In the genomic region with DNA sequence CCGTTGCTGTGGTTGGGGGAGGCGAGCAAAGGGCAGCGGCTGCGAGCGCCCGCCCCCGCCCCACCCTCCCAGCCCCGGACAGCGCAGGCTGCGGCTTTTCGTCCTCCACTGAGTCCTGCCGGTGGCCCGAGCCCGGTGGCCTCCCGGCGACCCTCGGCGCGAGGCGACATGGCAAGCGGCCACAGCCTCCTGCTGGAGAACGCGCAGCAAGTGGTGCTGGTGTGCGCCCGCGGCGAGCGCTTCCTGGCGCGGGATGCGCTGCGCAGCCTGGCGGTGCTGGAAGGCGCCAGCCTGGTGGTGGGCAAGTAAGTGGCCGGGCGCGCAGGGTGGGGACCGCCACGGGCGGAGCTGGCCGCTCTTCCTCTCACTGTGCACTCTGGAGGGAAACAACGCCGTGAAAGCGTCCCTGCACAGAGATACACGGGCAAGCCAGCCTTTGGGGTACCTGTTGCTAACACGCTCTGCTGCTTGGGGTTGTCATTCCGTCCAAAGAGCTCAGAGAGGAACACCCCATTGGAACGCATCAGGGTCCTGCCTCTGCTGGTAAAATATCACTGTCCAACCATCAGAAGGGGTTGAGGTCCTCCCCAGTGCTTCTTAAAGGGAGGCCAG, we compare ENCODE assay signal across 1 cellular context.
TF ChIP-seq lines count a peak whose summit lies in the region.

AMDHD1 (plus strand) TSS at position 101 of the 612 bp plus-strand sequence; CDS start at position 169, 68 bp downstream.

TF ChIP-seq in HepG2, 621 proteins besides CTCF, POLR2A, EP300 and RAD21 (continued from another document and continues in another):
- TF ChIP-seq ZNF280B (CRISPR knock-in tag; IDR thresholded peaks at IDR 0.05; ENCODE audit: borderline replicate concordance) = no peak; the same call in 1 of the 2 replicates
- no peak for TF ChIP-seq MEIS1 (CRISPR knock-in tag; IDR thresholded peaks at IDR 0.05; ENCODE audit: borderline replicate concordance)
- TF ChIP-seq, protein P1, sequence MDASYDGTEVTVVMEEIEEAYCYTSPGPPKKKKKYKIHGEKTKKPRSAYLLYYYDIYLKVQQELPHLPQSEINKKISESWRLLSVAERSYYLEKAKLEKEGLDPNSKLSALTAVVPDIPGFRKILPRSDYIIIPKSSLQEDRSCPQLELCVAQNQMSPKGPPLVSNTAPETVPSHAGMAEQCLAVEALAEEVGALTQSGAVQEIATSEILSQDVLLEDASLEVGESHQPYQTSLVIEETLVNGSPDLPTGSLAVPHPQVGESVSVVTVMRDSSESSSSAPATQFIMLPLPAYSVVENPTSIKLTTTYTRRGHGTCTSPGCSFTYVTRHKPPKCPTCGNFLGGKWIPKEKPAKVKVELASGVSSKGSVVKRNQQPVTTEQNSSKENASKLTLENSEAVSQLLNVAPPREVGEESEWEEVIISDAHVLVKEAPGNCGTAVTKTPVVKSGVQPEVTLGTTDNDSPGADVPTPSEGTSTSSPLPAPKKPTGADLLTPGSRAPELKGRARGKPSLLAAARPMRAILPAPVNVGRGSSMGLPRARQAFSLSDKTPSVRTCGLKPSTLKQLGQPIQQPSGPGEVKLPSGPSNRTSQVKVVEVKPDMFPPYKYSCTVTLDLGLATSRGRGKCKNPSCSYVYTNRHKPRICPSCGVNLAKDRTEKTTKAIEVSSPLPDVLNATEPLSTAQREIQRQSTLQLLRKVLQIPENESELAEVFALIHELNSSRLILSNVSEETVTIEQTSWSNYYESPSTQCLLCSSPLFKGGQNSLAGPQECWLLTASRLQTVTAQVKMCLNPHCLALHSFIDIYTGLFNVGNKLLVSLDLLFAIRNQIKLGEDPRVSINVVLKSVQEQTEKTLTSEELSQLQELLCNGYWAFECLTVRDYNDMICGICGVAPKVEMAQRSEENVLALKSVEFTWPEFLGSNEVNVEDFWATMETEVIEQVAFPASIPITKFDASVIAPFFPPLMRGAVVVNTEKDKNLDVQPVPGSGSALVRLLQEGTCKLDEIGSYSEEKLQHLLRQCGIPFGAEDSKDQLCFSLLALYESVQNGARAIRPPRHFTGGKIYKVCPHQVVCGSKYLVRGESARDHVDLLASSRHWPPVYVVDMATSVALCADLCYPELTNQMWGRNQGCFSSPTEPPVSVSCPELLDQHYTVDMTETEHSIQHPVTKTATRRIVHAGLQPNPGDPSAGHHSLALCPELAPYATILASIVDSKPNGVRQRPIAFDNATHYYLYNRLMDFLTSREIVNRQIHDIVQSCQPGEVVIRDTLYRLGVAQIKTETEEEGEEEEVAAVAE (CRISPR knock-in tag; IDR thresholded peaks at IDR 0.05; ENCODE audit: borderline replicate concordance) = no peak
- TF ChIP-seq SALL2 (CRISPR knock-in tag; IDR thresholded peaks at IDR 0.05) = peak; percentile 87; the same call in 1 of the 2 replicates
- no peak for TF ChIP-seq TFE3 (CRISPR knock-in tag; IDR thresholded peaks at IDR 0.05)
- TF ChIP-seq HMG20A (CRISPR knock-in tag; IDR thresholded peaks at IDR 0.05; ENCODE audit: borderline replicate concordance) = no peak
- no peak for TF ChIP-seq ZBTB8A (CRISPR knock-in tag; IDR thresholded peaks at IDR 0.05; ENCODE audit: borderline replicate concordance, low read depth)
- no peak; the same call in 1 of the 2 replicates for TF ChIP-seq ZNF564 (CRISPR knock-in tag; IDR thresholded peaks at IDR 0.05)
- no peak for TF ChIP-seq MEF2D (CRISPR knock-in tag; IDR thresholded peaks at IDR 0.05)
- no peak for TF ChIP-seq SRSF1 (optimal IDR thresholded peaks at IDR 0.05; ENCODE audit: low read depth, low read length)
- no peak for TF ChIP-seq ZNF260 (CRISPR knock-in tag; IDR thresholded peaks at IDR 0.05; ENCODE audit: borderline replicate concordance, low read depth)
- peak; percentile 30; the same call in 1 of the 2 replicates for TF ChIP-seq ZBTB20 (CRISPR knock-in tag; IDR thresholded peaks at IDR 0.05; ENCODE audit: borderline replicate concordance, low read depth)
- no peak for TF ChIP-seq HOXA7 (CRISPR knock-in tag; IDR thresholded peaks at IDR 0.05)
- TF ChIP-seq ZNF24 (IDR thresholded peaks at IDR 0.05) = no peak
- no peak for TF ChIP-seq U2AF2 (IDR thresholded peaks at IDR 0.05; ENCODE audit: low read depth, low read length)
- TF ChIP-seq ZNF460 (CRISPR knock-in tag; IDR thresholded peaks at IDR 0.05; ENCODE audit: borderline replicate concordance) = no peak
- TF ChIP-seq HMGA1 (CRISPR knock-in tag; conservative IDR thresholded peaks at IDR 0.05) = no peak
- no peak for TF ChIP-seq GATAD2A (CRISPR knock-in tag; IDR thresholded peaks at IDR 0.05)
- peak; percentile 69; the same call in 1 of the 2 replicates for TF ChIP-seq KAT7 (CRISPR knock-in tag; IDR thresholded peaks at IDR 0.05; ENCODE audit: borderline replicate concordance)
- 0 out of 2 replicates have a peak, but pooled peaks have one; percentile 58 for TF ChIP-seq DNMT1 (CRISPR knock-in tag; IDR thresholded peaks at IDR 0.05)
- TF ChIP-seq MLX (CRISPR knock-in tag; IDR thresholded peaks at IDR 0.05) = no peak
- TF ChIP-seq, protein P2, sequence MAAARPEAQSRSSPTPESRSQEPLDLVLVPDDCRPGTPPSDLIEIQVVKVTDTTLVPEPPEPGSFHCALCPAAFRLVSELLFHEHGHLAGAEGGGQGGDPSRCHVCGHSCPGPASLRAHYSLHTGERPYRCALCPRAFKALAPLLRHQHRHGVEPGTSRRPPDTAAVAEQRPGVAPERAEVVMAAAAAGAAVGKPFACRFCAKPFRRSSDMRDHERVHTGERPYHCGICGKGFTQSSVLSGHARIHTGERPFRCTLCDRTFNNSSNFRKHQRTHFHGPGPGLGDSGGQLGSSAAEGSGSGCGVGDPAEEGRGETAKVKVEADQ (CRISPR knock-in tag; IDR thresholded peaks at IDR 0.05; ENCODE audit: borderline replicate concordance) = peak; percentile 73; the same call in 1 of the 2 replicates
- TF ChIP-seq SPEN (CRISPR knock-in tag; IDR thresholded peaks at IDR 0.05; ENCODE audit: low read depth) = peak; percentile 87
- TF ChIP-seq AGO1 (IDR thresholded peaks at IDR 0.05; ENCODE audit: low read depth, low read length, poor library complexity, severe bottlenecking) = no peak
- TF ChIP-seq YEATS2 (CRISPR knock-in tag; IDR thresholded peaks at IDR 0.05; ENCODE audit: borderline replicate concordance) = no peak; the same call in 1 of the 2 replicates
- no peak for TF ChIP-seq ZNF652 (CRISPR knock-in tag; IDR thresholded peaks at IDR 0.05; ENCODE audit: borderline replicate concordance, low read depth)
- TF ChIP-seq IKZF1 (IDR thresholded peaks at IDR 0.05) = no peak
- TF ChIP-seq HINFP (CRISPR knock-in tag; IDR thresholded peaks at IDR 0.05; ENCODE audit: low read depth) = no peak
- 0 out of 2 replicates have a peak, but pooled peaks have one; percentile 62 for TF ChIP-seq BRCA1 (CRISPR knock-in tag; IDR thresholded peaks at IDR 0.05)
- peak; percentile 27; the same call in 1 of the 2 replicates for TF ChIP-seq ZNF816 (CRISPR knock-in tag; IDR thresholded peaks at IDR 0.05; ENCODE audit: borderline replicate concordance)
- no peak for TF ChIP-seq ZNF253 (CRISPR knock-in tag; IDR thresholded peaks at IDR 0.05; ENCODE audit: borderline replicate concordance)
- TF ChIP-seq, protein P3, sequence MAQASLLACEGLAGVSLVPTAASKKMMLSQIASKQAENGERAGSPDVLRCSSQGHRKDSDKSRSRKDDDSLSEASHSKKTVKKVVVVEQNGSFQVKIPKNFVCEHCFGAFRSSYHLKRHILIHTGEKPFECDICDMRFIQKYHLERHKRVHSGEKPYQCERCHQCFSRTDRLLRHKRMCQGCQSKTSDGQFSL (CRISPR knock-in tag; IDR thresholded peaks at IDR 0.05) = no peak
- no peak; the same call in 1 of the 2 replicates for TF ChIP-seq KDM4B (CRISPR knock-in tag; IDR thresholded peaks at IDR 0.05)
- TF ChIP-seq ZBTB46 (CRISPR knock-in tag; IDR thresholded peaks at IDR 0.05; ENCODE audit: borderline replicate concordance) = no peak
- TF ChIP-seq, protein P4, sequence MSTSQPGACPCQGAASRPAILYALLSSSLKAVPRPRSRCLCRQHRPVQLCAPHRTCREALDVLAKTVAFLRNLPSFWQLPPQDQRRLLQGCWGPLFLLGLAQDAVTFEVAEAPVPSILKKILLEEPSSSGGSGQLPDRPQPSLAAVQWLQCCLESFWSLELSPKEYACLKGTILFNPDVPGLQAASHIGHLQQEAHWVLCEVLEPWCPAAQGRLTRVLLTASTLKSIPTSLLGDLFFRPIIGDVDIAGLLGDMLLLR (CRISPR knock-in tag; IDR thresholded peaks at IDR 0.05) = no peak
- peak; percentile 15; the same call in 1 of the 2 replicates for TF ChIP-seq ZNF839 (CRISPR knock-in tag; IDR thresholded peaks at IDR 0.05; ENCODE audit: borderline replicate concordance)
- TF ChIP-seq ETV5 (CRISPR knock-in tag; IDR thresholded peaks at IDR 0.05; ENCODE audit: borderline replicate concordance) = no peak
- TF ChIP-seq ZFY (CRISPR knock-in tag; IDR thresholded peaks at IDR 0.05) = peak; percentile 24
- no peak for TF ChIP-seq ZNF850 (CRISPR knock-in tag; conservative IDR thresholded peaks at IDR 0.05)
- TF ChIP-seq NCOA5 (CRISPR knock-in tag; IDR thresholded peaks at IDR 0.05) = no peak
- TF ChIP-seq ZNF367 (CRISPR knock-in tag; IDR thresholded peaks at IDR 0.05; ENCODE audit: borderline replicate concordance) = no peak
- peak; percentile 80; the same call in 1 of the 2 replicates for TF ChIP-seq HES4 (CRISPR knock-in tag; IDR thresholded peaks at IDR 0.05; ENCODE audit: borderline replicate concordance)
- TF ChIP-seq, protein P5, sequence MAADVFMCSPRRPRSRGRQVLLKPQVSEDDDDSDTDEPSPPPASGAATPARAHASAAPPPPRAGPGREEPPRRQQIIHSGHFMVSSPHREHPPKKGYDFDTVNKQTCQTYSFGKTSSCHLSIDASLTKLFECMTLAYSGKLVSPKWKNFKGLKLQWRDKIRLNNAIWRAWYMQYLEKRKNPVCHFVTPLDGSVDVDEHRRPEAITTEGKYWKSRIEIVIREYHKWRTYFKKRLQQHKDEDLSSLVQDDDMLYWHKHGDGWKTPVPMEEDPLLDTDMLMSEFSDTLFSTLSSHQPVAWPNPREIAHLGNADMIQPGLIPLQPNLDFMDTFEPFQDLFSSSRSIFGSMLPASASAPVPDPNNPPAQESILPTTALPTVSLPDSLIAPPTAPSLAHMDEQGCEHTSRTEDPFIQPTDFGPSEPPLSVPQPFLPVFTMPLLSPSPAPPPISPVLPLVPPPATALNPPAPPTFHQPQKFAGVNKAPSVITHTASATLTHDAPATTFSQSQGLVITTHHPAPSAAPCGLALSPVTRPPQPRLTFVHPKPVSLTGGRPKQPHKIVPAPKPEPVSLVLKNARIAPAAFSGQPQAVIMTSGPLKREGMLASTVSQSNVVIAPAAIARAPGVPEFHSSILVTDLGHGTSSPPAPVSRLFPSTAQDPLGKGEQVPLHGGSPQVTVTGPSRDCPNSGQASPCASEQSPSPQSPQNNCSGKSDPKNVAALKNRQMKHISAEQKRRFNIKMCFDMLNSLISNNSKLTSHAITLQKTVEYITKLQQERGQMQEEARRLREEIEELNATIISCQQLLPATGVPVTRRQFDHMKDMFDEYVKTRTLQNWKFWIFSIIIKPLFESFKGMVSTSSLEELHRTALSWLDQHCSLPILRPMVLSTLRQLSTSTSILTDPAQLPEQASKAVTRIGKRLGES (CRISPR knock-in tag; IDR thresholded peaks at IDR 0.05; ENCODE audit: borderline replicate concordance) = 0 out of 2 replicates have a peak, but pooled peaks have one; percentile 13
- TF ChIP-seq DRAP1 (CRISPR knock-in tag; IDR thresholded peaks at IDR 0.05) = no peak
